In genomic region chr12:121240484-121241202, GRCh38 we compare ENCODE assay signal across 8 cellular contexts. TPM values are rescaled to one million over a fixed set of nuclear protein-coding genes. Genes with fewer than 3 reads are reported as not detected.
A peak's percentile ranks its signal among the peaks of the same experiment; 100 is the strongest.
DNase-seq lines count a peak whose midpoint lies in the region; ATAC-seq lines count a peak whose summit lies in the region.

No MANE protein-coding gene starts in this region.

- H3K27me3 ChIP-seq in CD4-positive, CD25-positive, alpha-beta regulatory T cell (ENCODE audit: control insufficient read depth, insufficient read depth, low read length) = no peaks in the 10 kb centered on the region
- no peaks in the 10 kb centered on the region for H3K27me3 ChIP-seq in mononuclear cell (ENCODE audit: insufficient read depth, low read length)

- peaks cover 6% of the 10 kb centered on the region for H3K36me3 ChIP-seq in CD4-positive, CD25-positive, alpha-beta regulatory T cell (ENCODE audit: control insufficient read depth, insufficient read depth, low read length)

- peak overlapping the region; percentile 91 for H3K27ac ChIP-seq in CD4-positive, CD25-positive, alpha-beta regulatory T cell (ENCODE audit: insufficient read depth, low read length, poor library complexity, severe bottlenecking)

- no peaks in the 10 kb centered on the region for H3K9me3 Mint-ChIP-seq in CD4-positive, CD25-positive, alpha-beta regulatory T cell

- peak; percentile 90 to 91 for ATAC-seq in CD4-positive, CD25-positive, alpha-beta regulatory T cell (ENCODE audit: low read depth in 2 of 2)
- ATAC-seq in GM19035 (IDR thresholded peaks at IDR 0.05; ENCODE audit: unreplicated experiment) (no peak), GM21723 (IDR thresholded peaks at IDR 0.05; ENCODE audit: unreplicated experiment) (no peak)

- H3K4me3 ChIP-seq in CD4-positive, CD25-positive, alpha-beta regulatory T cell (ENCODE audit: low read depth, low read length) = peak overlapping the region; percentile 61
- H3K4me3 ChIP-seq in mononuclear cell (ENCODE audit: low read length) = peak overlapping the region; percentile 19

- H3K27me3 Mint-ChIP-seq in CD4-positive, CD25-positive, alpha-beta regulatory T cell = no peaks in the 10 kb centered on the region

- peaks cover 9 to 49% (median 23%) of the 10 kb centered on the region in 4 donors for H3K4me1 Mint-ChIP-seq in CD4-positive, CD25-positive, alpha-beta regulatory T cell

- peak overlapping the region; percentile 99 to 100 (median 100) for H3K27ac Mint-ChIP-seq in CD4-positive, CD25-positive, alpha-beta regulatory T cell

- H3K9me3 ChIP-seq in CD4-positive, CD25-positive, alpha-beta regulatory T cell (ENCODE audit: control insufficient read depth in 2 of 2, low read length in 2 of 2) = no peaks in the 10 kb centered on the region
- no peaks in the 10 kb centered on the region for H3K9me3 ChIP-seq in mononuclear cell (ENCODE audit: low read depth, low read length)

- peaks cover 34% of the 10 kb centered on the region for H3K4me1 ChIP-seq in CD4-positive, CD25-positive, alpha-beta regulatory T cell (ENCODE audit: control insufficient read depth, insufficient read depth, low read length, poor library complexity, severe bottlenecking)
- H3K4me1 ChIP-seq in mononuclear cell (ENCODE audit: insufficient read depth, low read length) = peaks cover 39% of the 10 kb centered on the region

- H3K36me3 Mint-ChIP-seq in CD4-positive, CD25-positive, alpha-beta regulatory T cell = peaks cover 11% of the 10 kb centered on the region

- DNase-seq in CD4-positive, CD25-positive, alpha-beta regulatory T cell = peak; percentile 91 to 93 (median 91)
- peak; percentile 74 for DNase-seq in activated CD4-positive, CD25-positive, alpha-beta regulatory T cell treated with anti-CD3 and anti-CD28 coated beads, Interleukin-2, amount 50 U/mL, for 16 hours (ENCODE audit: low read depth, low spot score)
- DNase-seq in central memory CD4-positive, alpha-beta T cell = peak; percentile 98
- DNase-seq in stimulated activated CD8-positive, alpha-beta memory T cell treated with anti-CD3 and anti-CD28 coated beads, Interleukin-4, amount 100 ng/mL, for 24 hours (ENCODE audit: low read depth) = peak; percentile 81
- DNase-seq in DMS79 (lab: John Stamatoyannopoulos, UW) = no peak

- H3K4me3 Mint-ChIP-seq in CD4-positive, CD25-positive, alpha-beta regulatory T cell = peak overlapping the region; percentile 89 to 97 (median 91)

RNA-seq across cellular contexts. Expression of gene P2RX4, which starts 30.7 kb away (rescaled TPM):
- total RNA-seq in CD4-positive, CD25-positive, alpha-beta regulatory T cell = 38.1 TPM
- 10 to 100 TPM; 27.8 to 33.7 (median 28.4) TPM for polyA plus RNA-seq in CD4-positive, CD25-positive, alpha-beta regulatory T cell
- total RNA-seq in mononuclear cell = 44.2 TPM

RNA-seq across cellular contexts. Expression of gene CAMKK2, which starts 55.9 kb away (rescaled TPM):
- 11.7 TPM for total RNA-seq in CD4-positive, CD25-positive, alpha-beta regulatory T cell
- 10 to 100 TPM in 3 of 4 donors, 1 to 10 TPM in 1; 9.6 to 15.2 (median 13.4) TPM for polyA plus RNA-seq in CD4-positive, CD25-positive, alpha-beta regulatory T cell
- 8.8 TPM for total RNA-seq in mononuclear cell

Comparison
In these comparisons a context has a peak if more than half of its experiments do, and no peak if none do; other contexts are left out.
1. ATAC-seq: peak in CD4-positive, CD25-positive, alpha-beta regulatory T cell (2 of 2); none in GM19035 (single experiment) and GM21723 (single experiment).